ENCODE assay signal across 8 cellular contexts in genomic region chr9:133355881-133356357, GRCh38. TPM values are rescaled to one million over a fixed set of nuclear protein-coding genes. Genes with fewer than 3 reads are reported as not detected.
A peak's percentile ranks its signal among the peaks of the same experiment; 100 is the strongest.
DNase-seq lines count a peak whose midpoint lies in the region; TF ChIP-seq lines count a peak whose summit lies in the region.

No MANE protein-coding gene starts in this region.

- H3K4me3 Mint-ChIP-seq in H9 = peak overlapping the region; percentile 92 to 96
- peak overlapping the region; percentile 87 to 92 (median 91) for H3K4me3 Mint-ChIP-seq in nephron

- peaks cover 3% of the 10 kb centered on the region for H3K79me1 ChIP-seq in H9 (ENCODE audit: insufficient read depth, low read depth, low read length, poor library complexity, severe bottlenecking)

- no peaks in the 10 kb centered on the region for H3K27me3 ChIP-seq in H9 (ENCODE audit: insufficient read depth, low read length)
- no peaks in the 10 kb centered on the region for H3K27me3 ChIP-seq in endocrine pancreas (ENCODE audit: control insufficient read depth, insufficient read depth, low read length)

- H3K9me2 ChIP-seq in OCI-LY7 (ENCODE audit: insufficient read depth, low read length) = no peaks in the 10 kb centered on the region

- intact Hi-C loops in OCI-LY7 (cut with micrococcal nuclease; ENCODE audit: unreplicated experiment) = loop anchor here (1.0 to 5.0 kb wide), 2 partner anchors 20 to 106 kb away; partner anchors contain the start of genes STKLD1 and SURF4

- H3K4me1 Mint-ChIP-seq in H9 (peaks cover 11 to 12% of the 10 kb centered on the region in 2 experiments), nephron (peaks cover 30% of the 10 kb centered on the region)

- WGBS in H9 (ENCODE audit: extremely low coverage, insufficient read length, low lambda C conversion rate) = no CpG with 5 or more reads among the region's 31 CpGs

- no peak overlapping the region for H4K91ac ChIP-seq in H9 (ENCODE audit: insufficient read length, low read depth, low read length)

- H4K5ac ChIP-seq in H9 (ENCODE audit: insufficient read length, low read depth, low read length) = no peak overlapping the region

- H3K4me3 ChIP-seq in OCI-LY7 (ENCODE audit: low read depth, low read length, poor library complexity, severe bottlenecking) (peak overlapping the region; percentile 78), endocrine pancreas (ENCODE audit: control insufficient read depth, insufficient read depth, low read length) (peak overlapping the region; percentile 52)

- peak overlapping the region; percentile 72 to 95 (median 94); a peak in 5 of 7 replicates for H3K27ac Mint-ChIP-seq in H9
- peak overlapping the region in 2 of 3 experiments; percentile 72 to 75 for H3K27ac Mint-ChIP-seq in nephron

- no peak overlapping the region for H2BK120ac ChIP-seq in H9 (ENCODE audit: low read depth, low read length, poor library complexity, severe bottlenecking)

- TF ChIP-seq CTCF in H9 (conservative IDR thresholded peaks at IDR 0.05) (no peak), OCI-LY7 (conservative IDR thresholded peaks at IDR 0.05; ENCODE audit: low read length) (0 out of 2 replicates have a peak, but pooled peaks have one; percentile 22), nephron (IDR thresholded peaks at IDR 0.05; ENCODE audit: unreplicated experiment in 3 of 3) (no peak)

- no peak overlapping the region for H2BK5ac ChIP-seq in H9 (ENCODE audit: insufficient read length, low read length)

- H2AK5ac ChIP-seq in H9 (ENCODE audit: insufficient read length, low read length) = no peak overlapping the region

- peaks cover 10% of the 10 kb centered on the region for H3K23me2 ChIP-seq in H9 (ENCODE audit: insufficient read length, low read depth, low read length, poor library complexity, severe bottlenecking)

- H2AFZ ChIP-seq in H9 (ENCODE audit: low read length) (no peak overlapping the region), OCI-LY7 (ENCODE audit: low read length) (no peak overlapping the region)

- no peaks in the 10 kb centered on the region for H3K9me3 ChIP-seq in H9 (ENCODE audit: control insufficient read depth, low read depth, low read length)
- H3K9me3 ChIP-seq in OCI-LY7 (ENCODE audit: low read length) = no peaks in the 10 kb centered on the region
- H3K9me3 ChIP-seq in endocrine pancreas (ENCODE audit: control insufficient read depth, low read length) = no peaks in the 10 kb centered on the region

- H3K23ac ChIP-seq in H9 (ENCODE audit: insufficient read length, low read depth, low read length) = no peak overlapping the region

- H3K4me1 ChIP-seq in H9 (ENCODE audit: insufficient read depth, low read length) (no peaks in the 10 kb centered on the region), OCI-LY7 (ENCODE audit: insufficient read depth, low read length, poor library complexity, severe bottlenecking) (peaks cover 38% of the 10 kb centered on the region), endocrine pancreas (ENCODE audit: control insufficient read depth, insufficient read depth, low read length) (no peaks in the 10 kb centered on the region)

- H3K36me3 Mint-ChIP-seq in H9 (ENCODE audit: insufficient read depth in 1 of 3, low read depth in 3 of 3) (peaks cover 18 to 57% (median 50%) of the 10 kb centered on the region in 3 experiments; a peak in 6 of 7 replicates), nephron (ENCODE audit: low read depth) (peaks cover 36% of the 10 kb centered on the region)

- no peak overlapping the region for H2BK15ac ChIP-seq in H9 (ENCODE audit: low read depth, low read length)

- H3K36me3 ChIP-seq in OCI-LY7 (ENCODE audit: insufficient read depth, low read length) (peaks cover 59% of the 10 kb centered on the region), endocrine pancreas (ENCODE audit: control insufficient read depth, insufficient read depth, low read length) (peaks cover 8% of the 10 kb centered on the region)

- H3T11ph ChIP-seq in H9 (ENCODE audit: low read length) = no peak overlapping the region

- no peak overlapping the region for H2BK20ac ChIP-seq in H9 (ENCODE audit: low read depth, low read length, poor library complexity, severe bottlenecking)

- H3K9ac ChIP-seq in H9 (ENCODE audit: extremely low read depth, insufficient read length, low read length) (peak overlapping the region; percentile 45), endocrine pancreas (ENCODE audit: control insufficient read depth, insufficient read depth, low read length) (peak overlapping the region; percentile 78)

- no peak overlapping the region for H3K4ac ChIP-seq in H9 (ENCODE audit: low read depth, low read length)

- H3K9me3 Mint-ChIP-seq in H9 (no peaks in the 10 kb centered on the region), nephron (no peaks in the 10 kb centered on the region)

- no peak overlapping the region for H3K27ac ChIP-seq in H9 (ENCODE audit: insufficient read length, low read depth, low read length)
- H3K27ac ChIP-seq in OCI-LY7 (ENCODE audit: low read depth, low read length, poor library complexity, severe bottlenecking) = peak overlapping the region; percentile 52

- no peak overlapping the region for H2BK12ac ChIP-seq in H9 (ENCODE audit: insufficient read length, low read depth, low read length)

- DNase-seq in G401 (ENCODE audit: low spot score) = peak; percentile 50
- no peak for DNase-seq in H9
- DNase-seq in OCI-LY7 (ENCODE audit: low spot score) = peak; percentile 62
- DNase-seq in mucosa of gallbladder (ENCODE audit: low spot score) = no peak
- DNase-seq in cerebellar nuclear complex (lab: John Stamatoyannopoulos, UW) = no peak
- DNase-seq in occipital lobe (lab: John Stamatoyannopoulos, UW) = no peak

- POLR2A ChIA-PET in OCI-LY7 (lab: Charles Lee) = interaction anchor here (0.7 to 1.4 kb wide), 3 partner anchors 16 to 696 kb away, joined by 3 to 6 read pairs (median 3); no protein-coding TSS in a partner anchor

- H3K18ac ChIP-seq in H9 (ENCODE audit: insufficient read length, low read depth, low read length) = no peak overlapping the region

- H3K27me3 Mint-ChIP-seq in H9 (ENCODE audit: low read depth) (no peaks in the 10 kb centered on the region), nephron (ENCODE audit: low read depth) (no peaks in the 10 kb centered on the region)

- CTCF ChIA-PET in OCI-LY7 (lab: Charles Lee; ENCODE audit: unreplicated experiment) = no interaction called here

- H3K14ac ChIP-seq in H9 (ENCODE audit: insufficient read depth, low read length) = no peak overlapping the region

- TSS peak; percentile 51 for BruUV-seq in OCI-LY7 (replicated peaks; lab: Mats Ljungman, UMichigan)

- in situ Hi-C loops in G401 (cut with HindIII; ENCODE audit: low sequenced_read_pairs) = no loop called here

- H3K79me2 ChIP-seq in H9 (ENCODE audit: insufficient read depth, low read length) = no peaks in the 10 kb centered on the region; the same call in 1 of the 2 replicates
- peaks cover 8% of the 10 kb centered on the region; the same call in 1 of the 2 replicates for H3K79me2 ChIP-seq in OCI-LY7 (ENCODE audit: insufficient read depth, low read depth, low read length)

- no peak overlapping the region for H4K8ac ChIP-seq in H9 (replicated peaks; ENCODE audit: insufficient read length, low read depth, low read length)

- H3K4me2 ChIP-seq in H9 (ENCODE audit: insufficient read depth, insufficient read length, low read length) = peak overlapping the region; percentile 60
- peak overlapping the region; percentile 80 for H3K4me2 ChIP-seq in OCI-LY7 (ENCODE audit: low read length)

- H3K56ac ChIP-seq in H9 (ENCODE audit: insufficient read length, low read depth, low read length) = no peak overlapping the region

- H4K20me1 ChIP-seq in H9 (ENCODE audit: control insufficient read depth, insufficient read depth, insufficient read length) (no peaks in the 10 kb centered on the region), OCI-LY7 (ENCODE audit: insufficient read depth, low read length) (no peaks in the 10 kb centered on the region)

RNA-seq across cellular contexts. Expression of gene SURF1, which starts 0.4 kb away (rescaled TPM):
- 33.8 and 51.7 TPM in 2 replicates for total RNA-seq in G401 (2014; rRNA removed; shearing (Covaris generic))
- 43.3 and 46.8 TPM in 2 replicates for total RNA-seq in H9 (2021)
- total RNA-seq in OCI-LY7 (2014; rRNA removed; shearing (Covaris generic)) = 22.9 and 34.6 TPM in 2 replicates
- total RNA-seq in OCI-LY7 (2022) = 34.2 and 38.9 TPM in 2 replicates
- total RNA-seq in mucosa of gallbladder = 53.5 TPM
- total RNA-seq in occipital lobe = 11.1 TPM

RNA-seq across cellular contexts. Expression of gene SURF2, which starts 0.4 kb away (rescaled TPM):
- 32.3 and 47.5 TPM in 2 replicates for total RNA-seq in G401 (2014; rRNA removed; shearing (Covaris generic))
- 44.4 and 46.1 TPM in 2 replicates for total RNA-seq in H9 (2021)
- 19.0 and 32.5 TPM in 2 replicates for total RNA-seq in OCI-LY7 (2014; rRNA removed; shearing (Covaris generic))
- 13.2 and 19.7 TPM in 2 replicates for total RNA-seq in OCI-LY7 (2022)
- 19.5 TPM for total RNA-seq in mucosa of gallbladder
- 9.7 TPM for total RNA-seq in occipital lobe

RNA-seq across cellular contexts. Expression of gene RPL7A, which starts 7.9 kb away (rescaled TPM):
- total RNA-seq in G401 (2014; rRNA removed; shearing (Covaris generic)) = 3,218 and 3,629 TPM in 2 replicates
- total RNA-seq in H9 (2021) = 2,874 and 2,895 TPM in 2 replicates
- 2,961 and 2,981 TPM in 2 replicates for total RNA-seq in OCI-LY7 (2014; rRNA removed; shearing (Covaris generic))
- total RNA-seq in OCI-LY7 (2022) = 2,867 and 2,915 TPM in 2 replicates
- total RNA-seq in mucosa of gallbladder = 1,477 TPM
- total RNA-seq in occipital lobe = 1,058 TPM

RNA-seq across cellular contexts. Expression of gene MED22, which starts 8.0 kb away (rescaled TPM):
- total RNA-seq in G401 (2014; rRNA removed; shearing (Covaris generic)) = 27.4 and 28.2 TPM in 2 replicates
- total RNA-seq in H9 (2021) (60.1 and 63.7 TPM in 2 replicates), OCI-LY7 (2022) (48.7 and 52.0 TPM in 2 replicates), mucosa of gallbladder (28.7 TPM), occipital lobe (17.9 TPM)
- 39.6 and 62.1 TPM in 2 replicates for total RNA-seq in OCI-LY7 (2014; rRNA removed; shearing (Covaris generic))

RNA-seq across cellular contexts. Expression of gene SURF6, which starts 19.9 kb away (rescaled TPM):
- 23.3 and 40.6 TPM in 2 replicates for total RNA-seq in G401 (2014; rRNA removed; shearing (Covaris generic))
- 55.1 and 56.3 TPM in 2 replicates for total RNA-seq in H9 (2021)
- 19.2 and 33.9 TPM in 2 replicates for total RNA-seq in OCI-LY7 (2014; rRNA removed; shearing (Covaris generic))
- total RNA-seq in OCI-LY7 (2022) = 21.0 and 27.8 TPM in 2 replicates
- 25.2 TPM for total RNA-seq in mucosa of gallbladder
- 14.7 TPM for total RNA-seq in occipital lobe

Comparison
In these comparisons a context has a peak if more than half of its experiments do, and no peak if none do; other contexts are left out.
1. DNase-seq: peak in G401 (single experiment) and OCI-LY7 (single experiment); none in H9 (single experiment), mucosa of gallbladder (single experiment), cerebellar nuclear complex (0 of 2) and occipital lobe (single experiment).